24 cellular contexts compared by ENCODE assay signal in genomic region chr18:13194239-13194638, GRCh38. TPM values are rescaled to one million over a fixed set of nuclear protein-coding genes. Genes with fewer than 3 reads are reported as not detected.
"Had no signal": no experiment of that assay in that cellular context is flagged by ENCODE, and none has a peak within 500 bp of the region (broad histone marks: within the 10 kb centered on the region; RNA-seq: fewer than 3 reads in every experiment).

No MANE protein-coding gene starts in this region.

- ATAC-seq: T-helper 17 cell had no signal

- H3K36me3 ChIP-seq: MG63, SJSA1 had no signal

- H3K4me2 ChIP-seq: KMS-11 had no signal

- H3K4me3 Mint-ChIP-seq: T-helper 17 cell had no signal

- H3K27ac ChIP-seq: KMS-11, SJSA1, SK-N-MC had no signal

- H3K4me1 ChIP-seq: SJSA1 had no signal

- H3K4me3 ChIP-seq: MG63, SJSA1, SK-N-MC had no signal

- H3K27me3 ChIP-seq: MG63 had no signal

- H3K9ac ChIP-seq: KMS-11 had no signal

- FAIRE-seq: RCC 7860 had no signal

- H3K27ac Mint-ChIP-seq: T-helper 17 cell had no signal

- DNase-seq: IMR-90, MG63, NCI-H1092 treated with DMSO at 0.1 percent for 48 hours, NCI-H1436, NCI-H187, NCI-H2029, NCI-H2081 treated with DMSO at 0.1 percent for 48 hours, NCI-H2171, NCI-H226, NCI-H446, NCI-H510A, NCI-H524 treated with DMSO at 0.1 percent for 48 hours, NCI-H69, NCI-H774, Right ventricle myocardium superior, RPMI8226, SIG-M5, T-helper 1 cell, T-helper 17 cell had no signal

- H3K9me3 ChIP-seq: SJSA1 had no signal

RNA-seq across cellular contexts. Expression of gene LDLRAD4, which starts 24.3 kb away (rescaled TPM):
- total RNA-seq: IMR-90, LHCN-M2 had no signal
- polyA plus RNA-seq: IMR-90 had no signal
